In the genomic region with DNA sequence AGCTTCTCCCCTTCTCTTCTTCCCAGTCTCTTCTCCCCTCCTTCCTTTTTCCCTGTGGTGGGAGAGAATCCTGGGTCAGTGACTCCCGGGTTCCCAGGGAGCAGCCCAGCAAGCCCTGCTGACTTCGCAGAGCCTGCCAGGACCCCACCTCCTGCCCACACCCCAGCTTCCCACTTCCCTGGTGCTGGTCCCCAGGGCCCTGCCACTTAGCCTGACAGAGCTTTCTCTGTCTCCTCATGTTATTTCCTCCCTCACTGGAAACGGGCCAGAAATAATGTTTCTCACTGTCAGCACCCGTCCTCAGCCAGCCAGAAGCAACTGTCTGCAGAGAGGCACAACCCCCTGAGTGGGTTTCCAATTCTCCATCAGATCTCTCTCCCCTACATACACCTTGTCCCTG, we compare ENCODE assay signal across 19 cellular contexts. TPM values are rescaled to one million over a fixed set of nuclear protein-coding genes. Genes with fewer than 3 reads are reported as not detected.
A peak's percentile ranks its signal among the peaks of the same experiment; 100 is the strongest.
DNase-seq lines count a peak whose midpoint lies in the region; ATAC-seq and TF ChIP-seq lines count a peak whose summit lies in the region.
"Had no signal": no experiment of that assay in that cellular context is flagged by ENCODE, and none has a peak within 500 bp of the region (broad histone marks: within the 10 kb centered on the region; RNA-seq: fewer than 3 reads in every experiment).

No MANE protein-coding gene starts in this region.

- H3K36me3 ChIP-seq in A673 (ENCODE audit: insufficient read depth, low read length, poor library complexity, severe bottlenecking) (no peaks in the 10 kb centered on the region), psoas muscle (ENCODE audit: insufficient read depth in 1 of 2, low read depth in 1 of 2) (no peaks in the 10 kb centered on the region)
- H3K36me3 ChIP-seq: lower lobe of right lung, uterus had no signal

- POLR2A ChIA-PET in A673 (lab: Charles Lee; ENCODE audit: low non-redundant PET) = no interaction called here

- ATAC-seq in GM21619 (IDR thresholded peaks at IDR 0.05; ENCODE audit: unreplicated experiment) (no peak), HG02981 (IDR thresholded peaks at IDR 0.05; ENCODE audit: unreplicated experiment) (no peak), psoas muscle (no peak)
- ATAC-seq: activated CD4-positive, CD25-positive, alpha-beta regulatory T cell treated with anti-CD3 and anti-CD28 coated beads, Interleukin-2, amount 50 U/mL, for 24 hours; GM12878; GM23338; lower lobe of right lung had no signal

- WGBS in psoas muscle, 3 donors = 15 to 17% (median 15%) methylated on average over 4 of the region's 4 CpGs

- no peak for TF ChIP-seq CTCF in A673 (conservative IDR thresholded peaks at IDR 0.05; ENCODE audit: low read depth, low read length)
- no peak for TF ChIP-seq CTCF in psoas muscle (IDR thresholded peaks at IDR 0.05)

- H3K9me3 ChIP-seq in A673 (ENCODE audit: low read depth, low read length, poor library complexity, severe bottlenecking) (peaks cover 14% of the 10 kb centered on the region), psoas muscle (peaks cover 11% of the 10 kb centered on the region)
- H3K9me3 ChIP-seq: uterus had no signal

- intact Hi-C loops in A673 (cut with micrococcal nuclease; ENCODE audit: unreplicated experiment) (no loop called here), psoas muscle (cut with DNase I) (no loop called here)

- BruUV-seq in A673 (replicated peaks; lab: Mats Ljungman, UMichigan) = no TSS peak

- peak; percentile 72 for DNase-seq in A673 (ENCODE audit: low spot score)
- peak; percentile 36 for DNase-seq in NCI-H1092 treated with DMSO at 0.1 percent for 48 hours (lab: John Stamatoyannopoulos, UW)
- peak; percentile 41 for DNase-seq in brain pericyte (ENCODE audit: low read depth, low spot score)
- DNase-seq in left kidney (ENCODE audit: low read depth, low spot score) = peak; percentile 58
- no peak for DNase-seq in GDM1 (lab: John Stamatoyannopoulos, UW)
- no peak for DNase-seq in psoas muscle
- DNase-seq: activated T-cell treated with anti-CD3 and anti-CD28 coated beads for 4 hours, DMS79, glutamatergic neuron, lower lobe of right lung, MM.1S, NCI-H748 treated with DMSO at 0.1 percent for 48 hours had no signal

- H3K27ac ChIP-seq in A673 (ENCODE audit: low read depth, low read length, poor library complexity, severe bottlenecking) (no peak overlapping the region), psoas muscle (no peak overlapping the region)
- H3K27ac ChIP-seq: HL-60, lower lobe of right lung had no signal

- CTCF ChIA-PET in A673 (lab: Charles Lee) = no interaction called here

- H3K4me1 ChIP-seq in A673 (ENCODE audit: insufficient read depth, low read length, poor library complexity, severe bottlenecking) (peaks cover 8% of the 10 kb centered on the region), psoas muscle (no peaks in the 10 kb centered on the region)
- H3K4me1 ChIP-seq: uterus had no signal

- H3K4me3 ChIP-seq in A673 (ENCODE audit: low read depth, low read length, poor library complexity, severe bottlenecking) = no peak overlapping the region
- no peak overlapping the region for H3K4me3 ChIP-seq in psoas muscle
- H3K4me3 ChIP-seq: GM12878, GM23338, lower lobe of right lung, uterus had no signal

- H3K27me3 ChIP-seq in A673 (replicated peaks; ENCODE audit: insufficient read depth, low read depth, low read length, poor library complexity) = no peaks in the 10 kb centered on the region
- H3K27me3 ChIP-seq in psoas muscle (ENCODE audit: insufficient read depth in 3 of 3, low read length in 2 of 3) = no peaks in the 10 kb centered on the region
- H3K27me3 ChIP-seq: uterus had no signal

RNA-seq across cellular contexts. Expression of a gene that starts 27.1 kb away (rescaled TPM):
- total RNA-seq in A673 (2021) (1.1 and 1.5 TPM in 2 replicates), psoas muscle (100 to 1,000 TPM in 1 of 4 donors, 10 to 100 TPM in 3; 16.5 to 122 (median 61.0) TPM)
- 10 to 100 TPM in 1 of 3 donors, 1 to 10 TPM in 2; 8.5 to 13.2 (median 10.0) TPM for polyA plus RNA-seq in psoas muscle

Comparison
In these comparisons a context has a peak if more than half of its experiments do, and no peak if none do; other contexts are left out.
1. DNase-seq: peak in A673 (single experiment), NCI-H1092 treated with DMSO at 0.1 percent for 48 hours (single experiment), brain pericyte (single experiment) and left kidney (single experiment); none in GDM1 (single experiment) and psoas muscle (0 of 2).